1 cellular context compared by ENCODE assay signal in the genomic region with DNA sequence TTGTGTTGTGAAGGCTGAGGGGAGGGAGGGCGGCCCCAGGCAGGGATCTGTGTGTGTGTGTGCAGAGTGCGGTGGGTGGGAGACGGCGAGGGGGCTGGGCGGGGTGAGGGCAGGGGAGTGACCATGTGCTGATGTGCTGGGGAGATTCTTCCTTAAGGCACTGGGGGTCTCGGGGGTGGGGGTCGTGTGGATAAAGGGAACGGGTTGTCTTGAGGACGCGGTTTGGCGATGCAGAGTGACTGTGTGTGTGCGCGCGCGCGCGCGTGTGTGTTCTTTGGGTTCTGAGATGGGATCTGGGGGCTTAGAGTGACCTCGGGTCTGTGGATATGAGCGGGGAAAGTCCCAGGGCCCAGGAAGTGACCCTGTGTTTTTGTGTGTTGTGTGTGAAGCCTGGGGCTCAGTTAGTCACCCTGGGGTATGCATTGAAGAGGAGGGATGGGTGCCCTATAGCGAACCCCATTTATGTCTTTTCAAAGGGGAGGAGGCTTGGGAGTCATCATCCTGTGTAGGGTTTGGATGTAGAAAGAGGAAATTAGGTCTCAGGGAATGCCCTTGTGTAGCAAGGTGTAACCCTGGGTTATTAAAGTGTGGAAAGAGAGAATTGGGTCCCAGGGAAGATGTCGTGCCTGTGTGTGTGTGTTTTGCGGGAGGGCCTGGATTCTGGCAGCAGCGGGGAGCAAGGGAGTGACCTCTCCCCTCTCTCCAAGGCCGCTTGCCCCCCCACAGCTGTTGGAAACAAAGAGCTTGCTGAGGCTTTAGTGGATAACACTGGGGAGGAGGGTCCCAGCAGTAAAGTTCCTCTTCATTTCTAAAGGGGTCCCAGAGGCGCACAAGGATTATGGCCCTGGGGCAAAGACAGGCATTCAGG.
TF ChIP-seq lines count a peak whose summit lies in the region.

No MANE protein-coding gene starts in this region.

TF ChIP-seq in GM23338, 12 proteins besides CTCF, POLR2A, EP300 and RAD21 (continued from another document):
- TF ChIP-seq, protein P1, sequence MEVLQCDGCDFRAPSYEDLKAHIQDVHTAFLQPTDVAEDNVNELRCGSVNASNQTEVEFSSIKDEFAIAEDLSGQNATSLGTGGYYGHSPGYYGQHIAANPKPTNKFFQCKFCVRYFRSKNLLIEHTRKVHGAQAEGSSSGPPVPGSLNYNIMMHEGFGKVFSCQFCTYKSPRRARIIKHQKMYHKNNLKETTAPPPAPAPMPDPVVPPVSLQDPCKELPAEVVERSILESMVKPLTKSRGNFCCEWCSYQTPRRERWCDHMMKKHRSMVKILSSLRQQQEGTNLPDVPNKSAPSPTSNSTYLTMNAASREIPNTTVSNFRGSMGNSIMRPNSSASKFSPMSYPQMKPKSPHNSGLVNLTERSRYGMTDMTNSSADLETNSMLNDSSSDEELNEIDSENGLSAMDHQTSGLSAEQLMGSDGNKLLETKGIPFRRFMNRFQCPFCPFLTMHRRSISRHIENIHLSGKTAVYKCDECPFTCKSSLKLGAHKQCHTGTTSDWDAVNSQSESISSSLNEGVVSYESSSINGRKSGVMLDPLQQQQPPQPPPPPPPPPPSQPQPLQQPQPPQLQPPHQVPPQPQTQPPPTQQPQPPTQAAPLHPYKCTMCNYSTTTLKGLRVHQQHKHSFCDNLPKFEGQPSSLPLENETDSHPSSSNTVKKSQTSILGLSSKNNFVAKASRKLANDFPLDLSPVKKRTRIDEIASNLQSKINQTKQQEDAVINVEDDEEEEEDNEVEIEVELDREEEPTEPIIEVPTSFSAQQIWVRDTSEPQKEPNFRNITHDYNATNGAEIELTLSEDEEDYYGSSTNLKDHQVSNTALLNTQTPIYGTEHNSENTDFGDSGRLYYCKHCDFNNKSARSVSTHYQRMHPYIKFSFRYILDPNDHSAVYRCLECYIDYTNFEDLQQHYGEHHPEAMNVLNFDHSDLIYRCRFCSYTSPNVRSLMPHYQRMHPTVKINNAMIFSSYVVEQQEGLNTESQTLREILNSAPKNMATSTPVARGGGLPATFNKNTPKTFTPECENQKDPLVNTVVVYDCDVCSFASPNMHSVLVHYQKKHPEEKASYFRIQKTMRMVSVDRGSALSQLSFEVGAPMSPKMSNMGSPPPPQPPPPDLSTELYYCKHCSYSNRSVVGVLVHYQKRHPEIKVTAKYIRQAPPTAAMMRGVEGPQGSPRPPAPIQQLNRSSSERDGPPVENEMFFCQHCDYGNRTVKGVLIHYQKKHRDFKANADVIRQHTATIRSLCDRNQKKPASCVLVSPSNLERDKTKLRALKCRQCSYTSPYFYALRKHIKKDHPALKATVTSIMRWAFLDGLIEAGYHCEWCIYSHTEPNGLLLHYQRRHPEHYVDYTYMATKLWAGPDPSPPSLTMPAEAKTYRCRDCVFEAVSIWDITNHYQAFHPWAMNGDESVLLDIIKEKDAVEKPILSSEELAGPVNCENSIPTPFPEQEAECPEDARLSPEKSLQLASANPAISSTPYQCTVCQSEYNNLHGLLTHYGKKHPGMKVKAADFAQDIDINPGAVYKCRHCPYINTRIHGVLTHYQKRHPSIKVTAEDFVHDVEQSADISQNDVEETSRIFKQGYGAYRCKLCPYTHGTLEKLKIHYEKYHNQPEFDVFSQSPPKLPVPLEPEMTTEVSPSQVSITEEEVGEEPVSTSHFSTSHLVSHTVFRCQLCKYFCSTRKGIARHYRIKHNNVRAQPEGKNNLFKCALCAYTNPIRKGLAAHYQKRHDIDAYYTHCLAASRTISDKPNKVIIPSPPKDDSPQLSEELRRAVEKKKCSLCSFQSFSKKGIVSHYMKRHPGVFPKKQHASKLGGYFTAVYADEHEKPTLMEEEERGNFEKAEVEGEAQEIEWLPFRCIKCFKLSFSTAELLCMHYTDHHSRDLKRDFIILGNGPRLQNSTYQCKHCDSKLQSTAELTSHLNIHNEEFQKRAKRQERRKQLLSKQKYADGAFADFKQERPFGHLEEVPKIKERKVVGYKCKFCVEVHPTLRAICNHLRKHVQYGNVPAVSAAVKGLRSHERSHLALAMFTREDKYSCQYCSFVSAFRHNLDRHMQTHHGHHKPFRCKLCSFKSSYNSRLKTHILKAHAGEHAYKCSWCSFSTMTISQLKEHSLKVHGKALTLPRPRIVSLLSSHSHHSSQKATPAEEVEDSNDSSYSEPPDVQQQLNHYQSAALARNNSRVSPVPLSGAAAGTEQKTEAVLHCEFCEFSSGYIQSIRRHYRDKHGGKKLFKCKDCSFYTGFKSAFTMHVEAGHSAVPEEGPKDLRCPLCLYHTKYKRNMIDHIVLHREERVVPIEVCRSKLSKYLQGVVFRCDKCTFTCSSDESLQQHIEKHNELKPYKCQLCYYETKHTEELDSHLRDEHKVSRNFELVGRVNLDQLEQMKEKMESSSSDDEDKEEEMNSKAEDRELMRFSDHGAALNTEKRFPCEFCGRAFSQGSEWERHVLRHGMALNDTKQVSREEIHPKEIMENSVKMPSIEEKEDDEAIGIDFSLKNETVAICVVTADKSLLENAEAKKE (CRISPR knock-in tag; IDR thresholded peaks at IDR 0.05) = no peak
- TF ChIP-seq, protein P2, sequence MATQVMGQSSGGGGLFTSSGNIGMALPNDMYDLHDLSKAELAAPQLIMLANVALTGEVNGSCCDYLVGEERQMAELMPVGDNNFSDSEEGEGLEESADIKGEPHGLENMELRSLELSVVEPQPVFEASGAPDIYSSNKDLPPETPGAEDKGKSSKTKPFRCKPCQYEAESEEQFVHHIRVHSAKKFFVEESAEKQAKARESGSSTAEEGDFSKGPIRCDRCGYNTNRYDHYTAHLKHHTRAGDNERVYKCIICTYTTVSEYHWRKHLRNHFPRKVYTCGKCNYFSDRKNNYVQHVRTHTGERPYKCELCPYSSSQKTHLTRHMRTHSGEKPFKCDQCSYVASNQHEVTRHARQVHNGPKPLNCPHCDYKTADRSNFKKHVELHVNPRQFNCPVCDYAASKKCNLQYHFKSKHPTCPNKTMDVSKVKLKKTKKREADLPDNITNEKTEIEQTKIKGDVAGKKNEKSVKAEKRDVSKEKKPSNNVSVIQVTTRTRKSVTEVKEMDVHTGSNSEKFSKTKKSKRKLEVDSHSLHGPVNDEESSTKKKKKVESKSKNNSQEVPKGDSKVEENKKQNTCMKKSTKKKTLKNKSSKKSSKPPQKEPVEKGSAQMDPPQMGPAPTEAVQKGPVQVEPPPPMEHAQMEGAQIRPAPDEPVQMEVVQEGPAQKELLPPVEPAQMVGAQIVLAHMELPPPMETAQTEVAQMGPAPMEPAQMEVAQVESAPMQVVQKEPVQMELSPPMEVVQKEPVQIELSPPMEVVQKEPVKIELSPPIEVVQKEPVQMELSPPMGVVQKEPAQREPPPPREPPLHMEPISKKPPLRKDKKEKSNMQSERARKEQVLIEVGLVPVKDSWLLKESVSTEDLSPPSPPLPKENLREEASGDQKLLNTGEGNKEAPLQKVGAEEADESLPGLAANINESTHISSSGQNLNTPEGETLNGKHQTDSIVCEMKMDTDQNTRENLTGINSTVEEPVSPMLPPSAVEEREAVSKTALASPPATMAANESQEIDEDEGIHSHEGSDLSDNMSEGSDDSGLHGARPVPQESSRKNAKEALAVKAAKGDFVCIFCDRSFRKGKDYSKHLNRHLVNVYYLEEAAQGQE (IDR thresholded peaks at IDR 0.05; ENCODE audit: unreplicated experiment) = no peak
- TF ChIP-seq ZNF331 (CRISPR knock-in tag; IDR thresholded peaks at IDR 0.05; ENCODE audit: low read depth) = no peak
- no peak for TF ChIP-seq EZH2phosphoT487 (IDR thresholded peaks at IDR 0.05; ENCODE audit: unreplicated experiment)
- TF ChIP-seq POLR2AphosphoS5 (IDR thresholded peaks at IDR 0.05; ENCODE audit: low read depth) = no peak
- TF ChIP-seq STAT1 (IDR thresholded peaks at IDR 0.05; ENCODE audit: unreplicated experiment) = no peak
